In genomic region chr19:2627319-2627829, GRCh38 we compare ENCODE assay signal across 8 cellular contexts.
DNase-seq lines count a peak whose midpoint lies in the region; ATAC-seq and TF ChIP-seq lines count a peak whose summit lies in the region.

No MANE protein-coding gene starts in this region.

- no peak overlapping the region for H3K27ac Mint-ChIP-seq in activated T-cell treated with anti-CD3 and anti-CD28 coated beads, Interleukin-2, amount 50 U/mL, for 72 hours

- H3K9me3 ChIP-seq in DOHH2 (ENCODE audit: control insufficient read depth, insufficient read depth, low read length) = peaks cover 27% of the 10 kb centered on the region
- H3K9me3 ChIP-seq in BE2C = peaks cover 6% of the 10 kb centered on the region

- no peaks in the 10 kb centered on the region for H4K20me1 ChIP-seq in DOHH2 (ENCODE audit: control insufficient read depth, insufficient read depth, low read depth, low read length)

- H3K4me1 Mint-ChIP-seq in activated T-cell treated with anti-CD3 and anti-CD28 coated beads, Interleukin-2, amount 50 U/mL, for 72 hours (ENCODE audit: low read depth) = peaks cover 41% of the 10 kb centered on the region

- H3K9me2 ChIP-seq in DOHH2 (replicated peaks; ENCODE audit: control insufficient read depth, low read length) = no peaks in the 10 kb centered on the region

- peak; percentile 94 for ATAC-seq in activated T-cell treated with anti-CD3 and anti-CD28 coated beads, Interleukin-2, amount 50 U/mL, for 72 hours (replicated peaks in 1 of 2)

- DNase-seq in HT-29 (ENCODE audit: low spot score) (peak; percentile 26), globus pallidus (ENCODE audit: low spot score) (peak; percentile 63), posterior cingulate gyrus (peak in 9 of 10 donors; percentile 47 to 96 (median 74)), BE2C (no peak), SKM-1 (lab: John Stamatoyannopoulos, UW; ENCODE audit: unreplicated experiment) (no peak), HEK293T (ENCODE audit: extremely low spot score) (no peak)
- peak; percentile 58 to 74 for DNase-seq in activated T-cell treated with anti-CD3 and anti-CD28 coated beads, Interleukin-2, amount 50 U/mL, for 72 hours

- no peaks in the 10 kb centered on the region for H3K27me3 ChIP-seq in DOHH2 (ENCODE audit: control insufficient read depth, low read length)
- no peaks in the 10 kb centered on the region; the same call in 1 of the 2 replicates for H3K27me3 ChIP-seq in BE2C

- H3K4me2 ChIP-seq in DOHH2 (ENCODE audit: low read length) = peak overlapping the region; percentile 72

- peak overlapping the region; percentile 92 for H3K27ac ChIP-seq in DOHH2 (ENCODE audit: low read depth, low read length)

- POLR2A ChIA-PET in HEK293T (lab: Yijun Ruan, JAX) = interaction anchor here (3.0 kb wide), 1 partner anchor 151 kb away, joined by 17 read pairs; the partner anchor contains the start of gene GADD45B

- peaks cover 3 to 13% of the 10 kb centered on the region in 2 donors for H3K9me3 Mint-ChIP-seq in activated T-cell treated with anti-CD3 and anti-CD28 coated beads, Interleukin-2, amount 50 U/mL, for 72 hours

- CTCF ChIA-PET in HEK293T (lab: Yijun Ruan, JAX) = interaction anchor here (1.2 kb wide), 1 partner anchor 17 kb away, joined by 6 read pairs; no protein-coding TSS in a partner anchor

- H3K36me3 ChIP-seq in DOHH2 (ENCODE audit: control insufficient read depth, low read length) = peaks cover 63% of the 10 kb centered on the region
- H3K36me3 ChIP-seq in BE2C = no peaks in the 10 kb centered on the region

- H3K4me1 ChIP-seq in DOHH2 (ENCODE audit: control insufficient read depth, low read length) = peaks cover 97% of the 10 kb centered on the region
- no peaks in the 10 kb centered on the region for H3K4me1 ChIP-seq in BE2C

- H3K27me3 Mint-ChIP-seq in activated T-cell treated with anti-CD3 and anti-CD28 coated beads, Interleukin-2, amount 50 U/mL, for 72 hours (ENCODE audit: low read depth) = no peaks in the 10 kb centered on the region

- peaks cover 9 to 13% of the 10 kb centered on the region in 2 donors for H3K36me3 Mint-ChIP-seq in activated T-cell treated with anti-CD3 and anti-CD28 coated beads, Interleukin-2, amount 50 U/mL, for 72 hours (ENCODE audit: insufficient read depth in 2 of 2)

- peak overlapping the region; percentile 63 to 72 for H3K4me3 Mint-ChIP-seq in activated T-cell treated with anti-CD3 and anti-CD28 coated beads, Interleukin-2, amount 50 U/mL, for 72 hours

- H3K4me3 ChIP-seq in DOHH2 (ENCODE audit: low read length) (peak overlapping the region; percentile 64), BE2C (ENCODE audit: low read depth, low read length) (no peak overlapping the region)

- H3F3A ChIP-seq in DOHH2 (ENCODE audit: control insufficient read depth, insufficient read depth) = peaks cover 63% of the 10 kb centered on the region

- TF ChIP-seq CTCF in DOHH2 (IDR thresholded peaks at IDR 0.05; ENCODE audit: low read depth, low read length, poor library complexity, severe bottlenecking) = no peak
- TF ChIP-seq CTCF in BE2C (IDR thresholded peaks at IDR 0.05; ENCODE audit: low read depth, low read length) = no peak

- peaks cover 71% of the 10 kb centered on the region for H3K79me2 ChIP-seq in DOHH2 (ENCODE audit: control insufficient read depth, low read length)

- intact Hi-C loops in posterior cingulate gyrus (cut with DNase I) = no loop called here

TF ChIP-seq in HEK293T, 16 proteins besides CTCF, POLR2A, EP300 and RAD21:
- TF ChIP-seq CTBP1 (IDR thresholded peaks at IDR 0.05; ENCODE audit: borderline replicate concordance) (no peak), FOXA1 (IDR thresholded peaks at IDR 0.05) (no peak), LEF1 (IDR thresholded peaks at IDR 0.05; ENCODE audit: borderline replicate concordance) (no peak), HDGF (IDR thresholded peaks at IDR 0.05; ENCODE audit: borderline replicate concordance) (no peak), ZNF384 (IDR thresholded peaks at IDR 0.05) (no peak), ARNT (IDR thresholded peaks at IDR 0.05) (no peak), FOXK2 (IDR thresholded peaks at IDR 0.05) (no peak), PKNOX1 (IDR thresholded peaks at IDR 0.05) (no peak), ELF4 (IDR thresholded peaks at IDR 0.05) (no peak), L3MBTL2 (conservative IDR thresholded peaks at IDR 0.05) (no peak), NFRKB (IDR thresholded peaks at IDR 0.05) (no peak)
TF ChIP-seq in HEK293T: peak in this region for 0.

Comparison
In these comparisons a context has a peak if more than half of its experiments do, and no peak if none do; other contexts are left out.
1. DNase-seq: peak in HT-29 (single experiment), activated T-cell treated with anti-CD3 and anti-CD28 coated beads, Interleukin-2, amount 50 U/mL, for 72 hours (2 of 2), globus pallidus (single experiment) and posterior cingulate gyrus (9 of 10); none in BE2C (single experiment), SKM-1 (single experiment) and HEK293T (single experiment).